Comparison of ENCODE assay signal across 8 cellular contexts in genomic region chr2:216695401-216695821, GRCh38. TPM values are rescaled to one million over a fixed set of nuclear protein-coding genes. Genes with fewer than 3 reads are reported as not detected.
DNase-seq lines count a peak whose midpoint lies in the region; ATAC-seq and TF ChIP-seq lines count a peak whose summit lies in the region.

Gene IGFBP5, minus strand, starts transcription at chr2:216695549. Its CDS starts 774 bp downstream, at chr2:216694775.

- CTCF ChIA-PET in A673 (lab: Charles Lee), result interaction anchor here (0.6 to 1.1 kb wide), 9 partner anchors 8 to 1019 kb away, joined by 3 to 7 read pairs (median 3); no protein-coding TSS in a partner anchor

- no peaks in the 10 kb centered on the region for H3K36me3 ChIP-seq in A673 (ENCODE audit: insufficient read depth, low read length, poor library complexity, severe bottlenecking)
- no peaks in the 10 kb centered on the region for H3K36me3 ChIP-seq in mucosa of stomach (ENCODE audit: control insufficient read depth, insufficient read depth, low read length)
- H3K36me3 ChIP-seq in urinary bladder (ENCODE audit: insufficient read depth), result no peaks in the 10 kb centered on the region

- ATAC-seq in SK-N-SH treated with all-trans-retinoic acid at 6 μM for 48 hours (peak; percentile 13), HG03521 (IDR thresholded peaks at IDR 0.05; ENCODE audit: unreplicated experiment) (no peak), HG02763 (IDR thresholded peaks at IDR 0.05; ENCODE audit: unreplicated experiment) (no peak)

- intact Hi-C loops in A673 (cut with micrococcal nuclease; ENCODE audit: unreplicated experiment), result loop anchor here (5.0 to 10.0 kb wide), 3 partner anchors 269 to 1062 kb away; no protein-coding TSS in a partner anchor

- H3K4me3 ChIP-seq in A673 (ENCODE audit: low read depth, low read length, poor library complexity, severe bottlenecking), result peak within 1 kb of the TSS; percentile 62
- no peak within 1 kb of the TSS for H3K4me3 ChIP-seq in mucosa of stomach (ENCODE audit: low read length)
- H3K4me3 ChIP-seq in urinary bladder (ENCODE audit: low read depth, low read length), result peak within 1 kb of the TSS; percentile 77

- peak within 1 kb of the TSS; percentile 65 for H3K9ac ChIP-seq in mucosa of stomach (ENCODE audit: low read length)

- H3K9me3 ChIP-seq in A673 (ENCODE audit: low read depth, low read length, poor library complexity, severe bottlenecking), result no peaks in the 10 kb centered on the region
- no peaks in the 10 kb centered on the region for H3K9me3 ChIP-seq in mucosa of stomach (ENCODE audit: control insufficient read depth, low read length)

- POLR2A ChIA-PET in A673 (lab: Charles Lee; ENCODE audit: low non-redundant PET), result interaction anchor here (0.6 to 0.8 kb wide), 3 partner anchors 355 to 633 kb away, joined by 4 to 27 read pairs (median 4); no protein-coding TSS in a partner anchor

- H3K27ac ChIP-seq in A673 (ENCODE audit: low read depth, low read length, poor library complexity, severe bottlenecking) (peak within 1 kb of the TSS; percentile 75), urinary bladder (ENCODE audit: low read depth) (peak within 1 kb of the TSS; percentile 85)

- 6% methylated on average over 16 of the region's 16 CpGs for whole genome bisulfite sequencing in urinary bladder

- H3K27me3 ChIP-seq in A673 (replicated peaks; ENCODE audit: insufficient read depth, low read depth, low read length, poor library complexity), result no peaks in the 10 kb centered on the region
- peaks cover 67% of the 10 kb centered on the region for H3K27me3 ChIP-seq in mucosa of stomach (ENCODE audit: control insufficient read depth, insufficient read depth, low read length)

- TF ChIP-seq CTCF in A673 (conservative IDR thresholded peaks at IDR 0.05; ENCODE audit: low read depth, low read length), result peak; percentile 45

- DNase-seq in A673 (ENCODE audit: low spot score) (peak; percentile 95), Kasumi-1 (lab: John Stamatoyannopoulos, UW) (peak; percentile 1 to 2), fibroblast of gingiva (ENCODE audit: low read depth) (peak; percentile 75)

- H3K4me1 ChIP-seq in A673 (ENCODE audit: insufficient read depth, low read length, poor library complexity, severe bottlenecking), result peaks cover 59% of the 10 kb centered on the region
- peaks cover 32% of the 10 kb centered on the region for H3K4me1 ChIP-seq in mucosa of stomach (ENCODE audit: control insufficient read depth, insufficient read depth, low read length)
- H3K4me1 ChIP-seq in urinary bladder (ENCODE audit: insufficient read depth), result no peaks in the 10 kb centered on the region

- no TSS peak for BruUV-seq in A673 (replicated peaks; lab: Mats Ljungman, UMichigan)

TF ChIP-seq in SK-N-SH treated with all-trans-retinoic acid at 6 μM for 48 hours, 23 proteins besides CTCF, POLR2A, EP300 and RAD21:
- TF ChIP-seq ARNTL (CRISPR knock-in tag; IDR thresholded peaks at IDR 0.05; ENCODE audit: borderline replicate concordance, low read depth), result no peak
TF ChIP-seq in SK-N-SH treated with all-trans-retinoic acid at 6 μM for 48 hours: peak in this region for 0.

RNA-seq across cellular contexts. Expression of gene IGFBP5, which starts in this region (rescaled TPM):
- 5.4 and 7.1 TPM in 2 replicates for total RNA-seq in A673 (2021)
- total RNA-seq in urinary bladder, result 159 TPM
- polyA plus RNA-seq in urinary bladder, result 516 TPM

Comparison
In these comparisons a context has a peak if more than half of its experiments do, and no peak if none do; other contexts are left out.
1. RNA of gene IGFBP5 (total RNA-seq): 159 TPM in urinary bladder (single experiment); 5.4 to 7.1 TPM in A673; every median in the first group is over 10 times any median in the second.
2. DNase-seq: peak in every context shown above with its lines; median percentile 95 in A673; 75 in fibroblast of gingiva; 2 in Kasumi-1.